Comparison of ENCODE assay signal across 12 cellular contexts in the genomic region with DNA sequence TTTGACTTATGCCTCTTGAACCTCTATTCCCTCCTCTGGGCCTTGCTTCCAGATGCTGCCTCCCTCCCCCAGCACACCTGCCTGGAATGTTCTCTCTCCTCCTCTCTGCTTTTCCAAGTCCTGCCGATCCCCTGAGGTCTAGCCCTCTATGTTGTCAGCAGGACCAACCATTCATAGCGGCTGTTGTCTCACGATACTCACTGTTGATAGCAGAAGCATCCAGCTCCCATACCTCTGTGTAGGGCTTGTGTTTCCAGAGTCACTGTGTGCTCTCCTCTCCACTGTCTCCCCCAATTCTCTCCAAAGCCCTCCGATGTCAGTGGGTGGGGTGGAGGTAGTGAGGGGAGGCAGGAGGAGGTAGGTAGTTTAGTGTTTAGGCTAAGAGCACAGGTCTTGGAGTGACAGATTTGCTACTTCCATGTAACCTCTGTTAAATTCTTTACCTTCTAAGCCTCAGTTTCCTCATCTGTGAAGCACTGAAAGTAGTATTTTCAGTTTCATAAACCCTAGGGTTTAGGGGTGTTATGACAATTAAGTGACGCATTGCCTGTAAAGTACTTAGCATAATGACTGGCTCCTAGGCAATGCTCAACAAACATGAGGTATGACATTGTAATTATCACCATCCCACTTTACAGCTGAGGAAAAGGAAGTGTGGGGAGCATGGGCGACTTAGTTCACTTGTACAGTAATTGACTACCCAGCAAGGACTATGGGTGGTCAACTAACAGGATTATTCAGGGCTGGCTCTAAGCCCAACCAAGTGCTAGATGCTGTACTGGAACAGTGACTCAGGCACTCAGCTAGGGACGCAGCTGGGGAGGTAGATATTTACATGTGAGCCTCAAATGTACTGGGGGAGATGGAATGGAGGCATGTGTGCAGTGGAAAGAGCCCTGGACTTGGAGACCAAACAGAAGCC.
"Had no signal": no experiment of that assay in that cellular context is flagged by ENCODE, and none has a peak within 500 bp of the region (broad histone marks: within the 10 kb centered on the region; RNA-seq: fewer than 3 reads in every experiment).

No MANE protein-coding gene starts in this region.

- H3K27ac Mint-ChIP-seq: activated B cell treated with CpG ODN at 0.5 μM for 24 hours; activated naive CD4-positive, alpha-beta T cell treated with anti-CD3 and anti-CD28 coated beads, Interleukin-2, amount 50 U/mL, for 24 hours; neural progenitor cell had no signal

- H3K36me3 Mint-ChIP-seq: activated naive CD4-positive, alpha-beta T cell treated with anti-CD3 and anti-CD28 coated beads, Interleukin-2, amount 50 U/mL, for 24 hours; neural progenitor cell had no signal

- ATAC-seq: foreskin keratinocyte had no signal

- H3K4me3 Mint-ChIP-seq: activated B cell treated with CpG ODN at 0.5 μM for 24 hours; activated naive CD4-positive, alpha-beta T cell treated with anti-CD3 and anti-CD28 coated beads, Interleukin-2, amount 50 U/mL, for 24 hours; neural progenitor cell had no signal

- H3K4me1 Mint-ChIP-seq: activated naive CD4-positive, alpha-beta T cell treated with anti-CD3 and anti-CD28 coated beads, Interleukin-2, amount 50 U/mL, for 24 hours had no signal

- H3K9me3 Mint-ChIP-seq: activated B cell treated with CpG ODN at 0.5 μM for 24 hours; activated naive CD4-positive, alpha-beta T cell treated with anti-CD3 and anti-CD28 coated beads, Interleukin-2, amount 50 U/mL, for 24 hours; neural progenitor cell had no signal

- DNase-seq: activated B cell treated with CpG ODN at 0.5 μM for 24 hours; activated CD4-positive, alpha-beta T cell treated with anti-CD3 and anti-CD28 coated beads, Interleukin-2, amount 50 U/mL, for 1 hour; activated effector memory CD4-positive, alpha-beta T cell treated with Interleukin-2 at 50 U/mL for 16 hours; activated T-cell treated with anti-CD3 and anti-CD28 coated beads for 4 hours; amniotic stem cell; brain microvascular endothelial cell; esophagus squamous epithelium; foreskin keratinocyte; retina; tibial artery had no signal
